Comparison of ENCODE assay signal across 1 cellular context in the genomic region with DNA sequence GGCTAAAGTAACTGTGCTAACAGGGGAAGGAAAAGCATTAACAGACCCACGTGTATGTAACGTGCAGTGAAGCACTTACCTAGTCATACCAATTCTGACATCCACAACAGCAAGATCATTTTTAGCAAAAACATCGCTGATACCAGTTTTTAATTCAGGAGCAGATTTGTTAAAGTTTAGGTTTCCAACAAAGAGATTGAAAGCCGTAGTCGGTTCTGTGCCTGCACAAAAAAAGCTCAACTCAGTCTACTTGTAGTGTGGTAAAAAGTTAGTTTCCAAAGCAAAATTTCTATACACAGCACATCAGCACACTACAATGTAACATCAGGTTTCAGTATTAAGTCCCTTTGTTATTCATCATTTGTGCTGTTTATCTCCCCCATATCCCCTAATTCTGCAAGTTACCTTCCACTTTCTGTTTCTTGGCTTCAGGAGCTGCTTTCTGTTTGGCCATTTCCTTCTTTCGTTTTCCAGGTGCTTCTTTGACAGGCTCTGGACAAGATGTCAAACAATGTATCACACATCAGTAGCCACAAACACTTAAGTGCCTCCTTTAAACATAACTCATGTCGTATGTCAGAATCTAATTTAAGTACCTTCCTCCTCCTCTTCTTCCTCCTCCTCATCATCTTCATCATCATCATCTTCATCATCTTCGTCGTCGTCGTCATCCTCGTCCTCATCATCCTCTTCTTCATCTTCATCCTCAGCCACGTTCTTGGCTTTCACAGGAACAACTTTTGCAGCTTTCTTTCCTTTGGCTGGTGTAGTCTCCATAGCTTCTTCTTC.
A peak's percentile ranks its signal among the peaks of the same experiment; 100 is the strongest.
TF ChIP-seq lines count a peak whose summit lies in the region.

No MANE protein-coding gene starts in this region.

TF ChIP-seq in HepG2, 621 proteins besides CTCF, POLR2A, EP300 and RAD21:
- TF ChIP-seq AGO2 (optimal IDR thresholded peaks at IDR 0.05; ENCODE audit: low read depth, low read length) (peak; percentile 71), RBFOX2 (IDR thresholded peaks at IDR 0.05; ENCODE audit: low read depth, low read length) (peak; percentile 75), HMG20B (CRISPR knock-in tag; conservative IDR thresholded peaks at IDR 0.05) (no peak), RBM22 (optimal IDR thresholded peaks at IDR 0.05; ENCODE audit: low read length) (peak; percentile 89), ZNF816 (CRISPR knock-in tag; IDR thresholded peaks at IDR 0.05; ENCODE audit: borderline replicate concordance) (no peak)
- TF ChIP-seq, protein P1, sequence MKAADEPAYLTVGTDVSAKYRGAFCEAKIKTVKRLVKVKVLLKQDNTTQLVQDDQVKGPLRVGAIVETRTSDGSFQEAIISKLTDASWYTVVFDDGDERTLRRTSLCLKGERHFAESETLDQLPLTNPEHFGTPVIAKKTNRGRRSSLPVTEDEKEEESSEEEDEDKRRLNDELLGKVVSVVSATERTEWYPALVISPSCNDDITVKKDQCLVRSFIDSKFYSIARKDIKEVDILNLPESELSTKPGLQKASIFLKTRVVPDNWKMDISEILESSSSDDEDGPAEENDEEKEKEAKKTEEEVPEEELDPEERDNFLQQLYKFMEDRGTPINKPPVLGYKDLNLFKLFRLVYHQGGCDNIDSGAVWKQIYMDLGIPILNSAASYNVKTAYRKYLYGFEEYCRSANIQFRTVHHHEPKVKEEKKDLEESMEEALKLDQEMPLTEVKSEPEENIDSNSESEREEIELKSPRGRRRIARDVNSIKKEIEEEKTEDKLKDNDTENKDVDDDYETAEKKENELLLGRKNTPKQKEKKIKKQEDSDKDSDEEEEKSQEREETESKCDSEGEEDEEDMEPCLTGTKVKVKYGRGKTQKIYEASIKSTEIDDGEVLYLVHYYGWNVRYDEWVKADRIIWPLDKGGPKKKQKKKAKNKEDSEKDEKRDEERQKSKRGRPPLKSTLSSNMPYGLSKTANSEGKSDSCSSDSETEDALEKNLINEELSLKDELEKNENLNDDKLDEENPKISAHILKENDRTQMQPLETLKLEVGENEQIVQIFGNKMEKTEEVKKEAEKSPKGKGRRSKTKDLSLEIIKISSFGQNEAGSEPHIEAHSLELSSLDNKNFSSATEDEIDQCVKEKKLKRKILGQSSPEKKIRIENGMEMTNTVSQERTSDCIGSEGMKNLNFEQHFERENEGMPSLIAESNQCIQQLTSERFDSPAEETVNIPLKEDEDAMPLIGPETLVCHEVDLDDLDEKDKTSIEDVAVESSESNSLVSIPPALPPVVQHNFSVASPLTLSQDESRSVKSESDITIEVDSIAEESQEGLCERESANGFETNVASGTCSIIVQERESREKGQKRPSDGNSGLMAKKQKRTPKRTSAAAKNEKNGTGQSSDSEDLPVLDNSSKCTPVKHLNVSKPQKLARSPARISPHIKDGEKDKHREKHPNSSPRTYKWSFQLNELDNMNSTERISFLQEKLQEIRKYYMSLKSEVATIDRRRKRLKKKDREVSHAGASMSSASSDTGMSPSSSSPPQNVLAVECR (CRISPR knock-in tag; IDR thresholded peaks at IDR 0.05; ENCODE audit: borderline replicate concordance) = 0 out of 2 replicates have a peak, but pooled peaks have one; percentile 26
TF ChIP-seq in HepG2: peak in this region for 4.
